24 cellular contexts compared by ENCODE assay signal in genomic region chr6:38644951-38645350, GRCh38.
"Had no signal": no experiment of that assay in that cellular context is flagged by ENCODE, and none has a peak within 500 bp of the region (broad histone marks: within the 10 kb centered on the region; RNA-seq: fewer than 3 reads in every experiment).

No MANE protein-coding gene starts in this region.

- H3K27ac ChIP-seq: ascending aorta, breast epithelium, esophagus squamous epithelium, hepatocyte, suprapubic skin had no signal

- ATAC-seq: activated CD8-positive, alpha-beta T cell treated with anti-CD3 and anti-CD28 coated beads for 36 hours; activated naive CD8-positive, alpha-beta T cell treated with anti-CD3 and anti-CD28 coated beads, Interleukin-2, amount 50 U/mL, for 24 hours; effector memory CD8-positive, alpha-beta T cell; left colon; stimulated activated naive CD8-positive, alpha-beta T cell treated with anti-CD3 and anti-CD28 coated beads, Interleukin-15, Interleukin-2, amounts not matched to agents 100 U/mL and 50 U/mL, for 24 hours had no signal

- DNase-seq: activated CD4-positive, alpha-beta T cell treated with anti-CD3 and anti-CD28 coated beads, Interleukin-2, amount 10 ng/mL, durations not matched to agents 24 days and 14 days; activated CD4-positive, CD25-positive, alpha-beta regulatory T cell; activated CD8-positive, alpha-beta T cell treated with anti-CD3 and anti-CD28 coated beads for 36 hours; activated effector memory CD4-positive, alpha-beta T cell treated with Interleukin-2 at 50 U/mL for 16 hours; activated naive CD4-positive, alpha-beta T cell treated with anti-CD3 and anti-CD28 coated beads, Interleukin-2, amount 10 ng/mL, durations not matched to agents 7 days and 5 days; activated naive CD8-positive, alpha-beta T cell treated with anti-CD3 and anti-CD28 coated beads, Interleukin-2, amount 50 U/mL, for 24 hours; activated T-cell treated with anti-CD3 and anti-CD28 coated beads, Interleukin-2, amount 50 U/mL, for 1 hour; dermis blood vessel endothelial cell; effector memory CD8-positive, alpha-beta T cell; esophagus squamous epithelium; foreskin fibroblast; left colon; nephron progenitor cell; nucleus accumbens; stimulated activated CD4-positive, alpha-beta T cell treated with anti-CD3 and anti-CD28 coated beads, Interleukin-12 subunit alpha, Interleukin-12 subunit beta, amount 100 ng/mL, for 4 hours; stimulated activated CD4-positive, alpha-beta T cell treated with anti-CD3 and anti-CD28 coated beads, Interleukin-2, amount 100 ng/mL, for 24 hours; stimulated activated naive CD8-positive, alpha-beta T cell treated with anti-CD3 and anti-CD28 coated beads, Interleukin-15, Interleukin-2, amounts not matched to agents 100 U/mL and 50 U/mL, for 24 hours; T-helper 1 cell; T1000; trophoblast cell had no signal
